Comparison of ENCODE assay signal across 26 cellular contexts in the genomic region with DNA sequence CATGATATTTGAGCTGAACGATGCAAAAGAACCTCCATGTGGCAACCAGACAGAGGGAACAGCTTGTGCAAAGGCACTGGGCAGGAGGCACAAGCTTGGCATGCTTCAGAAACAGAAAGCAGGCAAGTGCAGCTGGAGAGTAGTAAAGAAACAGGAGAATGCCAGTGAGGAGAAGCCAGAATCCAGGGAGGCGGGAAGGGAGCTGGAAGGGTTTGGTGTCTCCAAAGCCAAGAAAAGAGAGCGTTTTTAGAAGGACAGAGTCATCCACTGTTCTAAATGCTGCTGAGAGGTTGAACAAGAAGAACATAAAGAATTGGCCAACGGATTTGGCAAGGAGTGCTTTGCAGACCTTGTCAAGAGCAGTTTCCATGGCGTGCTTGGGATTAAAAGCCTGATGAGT.
DNase-seq lines count a peak whose midpoint lies in the region; ATAC-seq, FAIRE-seq and TF ChIP-seq lines count a peak whose summit lies in the region.
"Had no signal": no experiment of that assay in that cellular context is flagged by ENCODE, and none has a peak within 500 bp of the region (broad histone marks: within the 10 kb centered on the region; RNA-seq: fewer than 3 reads in every experiment).

No MANE protein-coding gene starts in this region.

- H3K27me3 ChIP-seq in liver (ENCODE audit: control insufficient read depth in 4 of 4, insufficient read depth in 4 of 4, low read length in 3 of 4) = no peaks in the 10 kb centered on the region
- H3K27me3 ChIP-seq: BLaER1, body of pancreas, tibial nerve had no signal

- no peak for TF ChIP-seq POLR2A in A549 (IDR thresholded peaks at IDR 0.05; ENCODE audit: low read length)

- no peak for TF ChIP-seq EP300 in A549 (IDR thresholded peaks at IDR 0.05)

- POLR2A ChIA-PET in A549 (lab: Yijun Ruan, JAX) = no interaction called here

- no peak for FAIRE-seq in A549 (lab: Jason Lieb, UNC)

- CTCF ChIA-PET in A549 (lab: Yijun Ruan, JAX) = interaction anchor here (0.6 kb wide), 1 partner anchor 19 kb away, joined by 3 read pairs; no protein-coding TSS in a partner anchor

- WGBS in A549 (ENCODE audit: missing lambda C conversion rate) = 92% methylated on average over 5 of the region's 5 CpGs
- WGBS in liver = 77% methylated on average over 5 of the region's 5 CpGs

- DNase-seq in A549 (ENCODE audit: low read depth in 1 of 2, low spot score in 1 of 2) = no peak
- DNase-seq in astrocyte of the hippocampus (ENCODE audit: low read depth, low spot score) = peak; percentile 14
- DNase-seq in pons (ENCODE audit: low spot score) = peak; percentile 67
- DNase-seq in HuH-7.5 (ENCODE audit: low spot score) = no peak
- DNase-seq: 8988T; activated B cell treated with CpG ODN at 0.5 μM for 24 hours; activated CD4-positive, alpha-beta T cell treated with anti-CD3 and anti-CD28 coated beads, Interleukin-2, amount 50 U/mL, for 4 hours; activated CD8-positive, alpha-beta memory T cell treated with anti-CD3 and anti-CD28 coated beads, Interleukin-2, amount 50 U/mL, for 4 hours; endodermal cell; GOT3; NCI-H1417; NCI-H2171; NCI-H526 treated with DMSO at 0.1 percent for 48 hours; RPMI8226; stimulated activated CD4-positive, alpha-beta T cell treated with anti-CD3 and anti-CD28 coated beads, Interleukin-1b, Interleukin-23, amount 100 ng/mL, for 48 hours; T-helper 9 cell had no signal

- H3K9ac ChIP-seq in liver (ENCODE audit: low read depth in 1 of 2, low read length in 2 of 2) = no peak overlapping the region
- H3K9ac ChIP-seq: BLaER1 had no signal

- no peak overlapping the region for H3K4me2 ChIP-seq in A549
- H3K4me2 ChIP-seq: BLaER1 had no signal

- no peak overlapping the region for H3K4me3 ChIP-seq in A549
- no peak overlapping the region for H3K4me3 ChIP-seq in liver (ENCODE audit: low read depth in 1 of 3, low read length in 3 of 3)
- H3K4me3 ChIP-seq: BLaER1, body of pancreas, SK-N-MC, skin epidermis, tibial nerve had no signal

- peak overlapping the region; percentile 32 to 83; a peak in 4 of 6 replicates for H3K27ac ChIP-seq in A549
- peak overlapping the region; percentile 25 to 39 for H3K27ac ChIP-seq in liver (ENCODE audit: low read depth in 1 of 2, low read length in 2 of 2)
- H3K27ac ChIP-seq: BLaER1, body of pancreas, SK-N-MC, skin epidermis, tibial nerve had no signal

- no peak for TF ChIP-seq CTCF in A549 (IDR thresholded peaks at IDR 0.05)
- no peak for TF ChIP-seq CTCF in liver (IDR thresholded peaks at IDR 0.05; ENCODE audit: low read depth, low read length, missing input control)

- H3K9me3 ChIP-seq in A549 = no peaks in the 10 kb centered on the region
- no peaks in the 10 kb centered on the region for H3K9me3 ChIP-seq in liver (ENCODE audit: control insufficient read depth in 4 of 4, low read length in 3 of 4)
- H3K9me3 ChIP-seq: BLaER1, body of pancreas, tibial nerve had no signal

- ATAC-seq in A549 = no peak
- ATAC-seq in HG02852 (IDR thresholded peaks at IDR 0.05; ENCODE audit: unreplicated experiment) = no peak
- no peak for ATAC-seq in GM21423 (IDR thresholded peaks at IDR 0.05; ENCODE audit: unreplicated experiment)
- ATAC-seq in SK-N-SH treated with all-trans-retinoic acid at 6 μM for 48 hours = no peak
- ATAC-seq: activated T-helper 17 cell treated with anti-CD3 and anti-CD28 coated beads, Interleukin-2, amount 50 U/mL, for 72 hours had no signal

- H3K4me1 ChIP-seq in A549 = peaks cover 42% of the 10 kb centered on the region
- H3K4me1 ChIP-seq in liver (ENCODE audit: control insufficient read depth in 4 of 4, insufficient read depth in 4 of 4, low read length in 3 of 4) = peaks cover 8 to 33% (median 24%) of the 10 kb centered on the region in 4 donors
- H3K4me1 ChIP-seq: BLaER1 had no signal

- TF ChIP-seq RAD21 in A549 (conservative IDR thresholded peaks at IDR 0.05 in 1 of 2, IDR thresholded peaks at IDR 0.05 in 1 of 2) (no peak), liver (IDR thresholded peaks at IDR 0.05) (no peak)

- no peaks in the 10 kb centered on the region for H3K36me3 ChIP-seq in liver (ENCODE audit: control insufficient read depth in 4 of 4, insufficient read depth in 3 of 4, low read depth in 1 of 4, low read length in 3 of 4)
- H3K36me3 ChIP-seq: BLaER1, tibial nerve had no signal

TF ChIP-seq in A549, 52 proteins besides CTCF, POLR2A, EP300 and RAD21:
- no peak for TF ChIP-seq NPAS2 (CRISPR knock-in tag; IDR thresholded peaks at IDR 0.05; ENCODE audit: borderline replicate concordance)
- no peak for TF ChIP-seq CEBPB (IDR thresholded peaks at IDR 0.05)
- TF ChIP-seq ZC3H11A (IDR thresholded peaks at IDR 0.05) = no peak
- TF ChIP-seq JUN (IDR thresholded peaks at IDR 0.05) = no peak
- TF ChIP-seq CBX2 (IDR thresholded peaks at IDR 0.05; ENCODE audit: borderline replicate concordance, low read depth) = no peak

TF ChIP-seq in liver, 16 proteins besides CTCF, POLR2A, EP300 and RAD21:
- TF ChIP-seq HNF4G (IDR thresholded peaks at IDR 0.05) (no peak), EGR1 (IDR thresholded peaks at IDR 0.05; ENCODE audit: low read depth in 2 of 2) (no peak), SP1 (IDR thresholded peaks at IDR 0.05) (no peak), RXRA (IDR thresholded peaks at IDR 0.05) (no peak), NR2F2 (IDR thresholded peaks at IDR 0.05) (no peak)
- TF ChIP-seq, protein P1, sequence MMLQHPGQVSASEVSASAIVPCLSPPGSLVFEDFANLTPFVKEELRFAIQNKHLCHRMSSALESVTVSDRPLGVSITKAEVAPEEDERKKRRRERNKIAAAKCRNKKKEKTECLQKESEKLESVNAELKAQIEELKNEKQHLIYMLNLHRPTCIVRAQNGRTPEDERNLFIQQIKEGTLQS (IDR thresholded peaks at IDR 0.05) = no peak
TF ChIP-seq in liver: peak in this region for 0.

TF ChIP-seq in SK-N-SH treated with all-trans-retinoic acid at 6 μM for 48 hours, 23 proteins besides CTCF, POLR2A, EP300 and RAD21:
- TF ChIP-seq, protein P2, sequence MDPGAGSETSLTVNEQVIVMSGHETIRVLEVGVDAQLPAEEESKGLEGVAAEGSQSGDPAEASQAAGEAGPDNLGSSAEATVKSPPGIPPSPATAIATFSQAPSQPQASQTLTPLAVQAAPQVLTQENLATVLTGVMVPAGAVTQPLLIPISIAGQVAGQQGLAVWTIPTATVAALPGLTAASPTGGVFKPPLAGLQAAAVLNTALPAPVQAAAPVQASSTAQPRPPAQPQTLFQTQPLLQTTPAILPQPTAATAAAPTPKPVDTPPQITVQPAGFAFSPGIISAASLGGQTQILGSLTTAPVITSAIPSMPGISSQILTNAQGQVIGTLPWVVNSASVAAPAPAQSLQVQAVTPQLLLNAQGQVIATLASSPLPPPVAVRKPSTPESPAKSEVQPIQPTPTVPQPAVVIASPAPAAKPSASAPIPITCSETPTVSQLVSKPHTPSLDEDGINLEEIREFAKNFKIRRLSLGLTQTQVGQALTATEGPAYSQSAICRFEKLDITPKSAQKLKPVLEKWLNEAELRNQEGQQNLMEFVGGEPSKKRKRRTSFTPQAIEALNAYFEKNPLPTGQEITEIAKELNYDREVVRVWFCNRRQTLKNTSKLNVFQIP (CRISPR knock-in tag; IDR thresholded peaks at IDR 0.05; ENCODE audit: borderline replicate concordance, low read depth) = no peak
- TF ChIP-seq ZNF70 (CRISPR knock-in tag; IDR thresholded peaks at IDR 0.05) = no peak

Comparison
In these comparisons a context has a peak if more than half of its experiments do, and no peak if none do; other contexts are left out.
1. DNase-seq: peak in astrocyte of the hippocampus (single experiment) and pons (single experiment); none in A549 (0 of 2) and HuH-7.5 (single experiment).